ENCODE assay signal across 8 cellular contexts in the genomic region with DNA sequence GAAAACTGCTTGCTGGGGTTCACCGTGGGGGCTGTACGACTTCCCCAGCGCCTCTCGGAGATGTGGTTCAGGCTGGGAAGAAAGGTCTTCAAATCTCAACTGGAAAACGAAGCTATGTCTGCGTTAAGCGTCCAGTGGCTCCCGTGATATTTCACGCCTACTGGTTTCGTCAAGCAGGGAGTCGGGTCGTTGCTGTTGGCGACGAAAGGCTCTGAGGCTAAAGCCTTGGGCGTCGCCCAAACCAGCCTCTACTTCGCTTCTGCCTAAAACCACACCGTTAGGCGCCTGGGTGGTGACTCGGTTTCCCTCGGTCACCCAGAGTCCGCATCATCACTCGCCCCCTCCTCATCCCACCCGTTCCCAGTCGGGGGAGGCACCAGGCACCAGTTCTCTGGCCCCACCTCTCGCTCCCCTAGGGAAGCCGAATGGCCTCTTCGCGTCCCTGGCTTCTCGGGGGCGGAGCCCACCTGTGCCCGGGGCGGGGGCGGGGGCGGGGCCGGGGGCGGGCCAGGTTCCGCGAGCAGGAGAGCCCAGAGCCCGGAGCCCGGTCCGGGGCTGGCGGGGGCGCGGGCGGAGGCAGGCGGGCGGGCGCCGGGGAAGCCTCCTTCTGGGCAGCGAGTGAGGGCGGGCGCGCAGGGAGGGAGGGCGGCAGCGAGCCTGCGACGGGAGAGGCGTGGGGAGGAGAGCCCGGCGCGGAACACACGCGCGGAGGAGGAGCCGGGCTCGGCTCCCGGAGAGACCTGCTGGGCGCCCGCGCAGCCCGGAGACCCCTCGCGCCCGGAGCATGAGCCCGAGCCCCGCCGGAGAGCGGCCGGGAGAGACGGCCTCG. TPM values are rescaled to one million over a fixed set of nuclear protein-coding genes. Genes with fewer than 3 reads are reported as not detected.
DNase-seq lines count a peak whose midpoint lies in the region; ATAC-seq and TF ChIP-seq lines count a peak whose summit lies in the region.

A gene (plus strand): TSS at position 510 of the 829 bp plus-strand sequence. CDS start 438 bp downstream, outside the sequence.

- H3K27ac ChIP-seq in VCaP = peak within 1 kb of the TSS; percentile 61; the same call in 1 of the 2 replicates

- peak within 1 kb of the TSS; percentile 55 for H3K4me3 ChIP-seq in LNCaP clone FGC (ENCODE audit: low read depth, low read length)

- no peak for ATAC-seq in GM19324 (IDR thresholded peaks at IDR 0.05; ENCODE audit: low FRiP score, unreplicated experiment)

- TF ChIP-seq CTCF in LNCaP clone FGC (IDR thresholded peaks at IDR 0.05; ENCODE audit: control insufficient read depth, extremely low read depth, insufficient read depth) = no peak
- no peak for TF ChIP-seq CTCF in VCaP (conservative IDR thresholded peaks at IDR 0.05)

- DNase-seq in Caki2 (ENCODE audit: low read depth) (peak; percentile 42), LNCaP clone FGC (ENCODE audit: low read depth) (no peak), cerebellum (ENCODE audit: low spot score) (peak; percentile 65), left kidney (ENCODE audit: low read depth, low spot score) (peak; percentile 90), mesenteric fat pad (ENCODE audit: low spot score) (no peak)
- peak; percentile 22 for DNase-seq in stimulated activated CD4-positive, alpha-beta T cell treated with anti-CD3 and anti-CD28 coated beads, Interleukin-4, amount 100 ng/mL, for 24 hours

- in situ Hi-C loops in Caki2 (cut with HindIII; ENCODE audit: low pct_unique_long_range_greater_than_20kb, low sequenced_read_pairs) = no loop called here

RNA-seq across cellular contexts. Expression of the gene that starts here (rescaled TPM):
- 1.9 and 8.1 TPM in 2 replicates for total RNA-seq in Caki2 (2014; rRNA removed; shearing (Covaris generic); ENCODE audit: low replicate concordance)
- 2.4 TPM for total RNA-seq in cerebellum
- total RNA-seq in mesenteric fat pad = 0.61 TPM

Comparison
In these comparisons a context has a peak if more than half of its experiments do, and no peak if none do; other contexts are left out.
1. DNase-seq: peak in Caki2 (single experiment), cerebellum (single experiment), left kidney (single experiment) and stimulated activated CD4-positive, alpha-beta T cell treated with anti-CD3 and anti-CD28 coated beads, Interleukin-4, amount 100 ng/mL, for 24 hours (single experiment); none in LNCaP clone FGC (single experiment) and mesenteric fat pad (single experiment).